Comparison of ENCODE assay signal across 2 cellular contexts in genomic region chr12:108204618-108205017, GRCh38.
TF ChIP-seq lines count a peak whose summit lies in the region.

No MANE protein-coding gene starts in this region.

TF ChIP-seq in neural cell, 6 proteins besides CTCF, POLR2A, EP300 and RAD21 (continued from another document):
- TF ChIP-seq REST (IDR thresholded peaks at IDR 0.05; ENCODE audit: borderline replicate concordance) (peak; percentile 89), SMC3 (conservative IDR thresholded peaks at IDR 0.05; ENCODE audit: poor library complexity) (peak; percentile 36), EZH2 (IDR thresholded peaks at IDR 0.05; ENCODE audit: borderline replicate concordance, insufficient read depth, low read length, poor library complexity, severe bottlenecking) (no peak), MXI1 (conservative IDR thresholded peaks at IDR 0.05; ENCODE audit: poor library complexity, severe bottlenecking) (no peak), TAF1 (IDR thresholded peaks at IDR 0.05; ENCODE audit: low read depth) (no peak)

TF ChIP-seq in GM23338, 12 proteins besides CTCF, POLR2A, EP300 and RAD21:
- TF ChIP-seq ZNF462 (CRISPR knock-in tag; IDR thresholded peaks at IDR 0.05) = no peak
- no peak for TF ChIP-seq ZNF331 (CRISPR knock-in tag; IDR thresholded peaks at IDR 0.05; ENCODE audit: low read depth)
- no peak for TF ChIP-seq NANOG (IDR thresholded peaks at IDR 0.05; ENCODE audit: borderline replicate concordance)
